10 cellular contexts compared by ENCODE assay signal in the genomic region with DNA sequence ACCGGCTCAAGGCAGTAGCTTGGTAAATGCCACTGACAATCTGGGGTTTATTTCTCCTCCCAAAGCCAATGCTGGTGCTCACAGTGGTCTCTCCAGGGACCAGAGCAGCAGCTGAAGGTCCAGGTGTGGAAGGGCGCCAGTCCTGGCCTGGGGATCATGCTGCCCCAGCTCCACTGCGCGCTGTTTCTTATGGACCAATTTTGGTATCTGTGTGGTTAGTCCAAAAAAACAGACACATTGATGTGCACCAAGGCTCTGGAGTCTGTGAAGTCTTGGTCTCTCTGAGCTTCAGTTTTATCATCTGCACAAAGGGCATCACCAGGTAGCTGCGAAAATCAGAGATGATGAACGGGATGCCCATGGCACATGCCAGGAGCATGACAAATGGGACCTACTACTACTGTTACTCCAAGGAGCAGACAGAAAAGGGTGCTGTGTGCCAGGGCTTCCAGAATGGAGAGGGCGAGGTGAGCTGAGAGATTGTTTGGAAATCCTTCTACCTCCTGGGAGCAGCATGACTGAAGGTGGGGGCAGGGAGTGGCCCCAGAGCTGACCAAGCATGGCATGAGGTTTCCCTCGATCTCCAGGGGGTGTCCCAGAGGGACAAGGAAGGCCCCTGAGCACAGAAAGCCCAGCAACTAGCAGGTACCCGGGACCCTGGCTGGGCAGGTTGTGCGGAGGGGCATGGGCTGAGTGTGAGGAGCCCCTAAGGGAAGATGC.
"Had no signal": no experiment of that assay in that cellular context is flagged by ENCODE, and none has a peak within 500 bp of the region (broad histone marks: within the 10 kb centered on the region; RNA-seq: fewer than 3 reads in every experiment).

No MANE protein-coding gene starts in this region.

- H3K4me1 ChIP-seq: foreskin keratinocyte, thyroid gland had no signal

- H3K27ac ChIP-seq: foreskin keratinocyte, thyroid gland had no signal

- H3K36me3 ChIP-seq: thyroid gland had no signal

- H3K4me3 ChIP-seq: thyroid gland had no signal

- H3K27me3 ChIP-seq: thyroid gland had no signal

- H3K9me3 ChIP-seq: thyroid gland had no signal

- ATAC-seq: activated CD8-positive, alpha-beta T cell treated with anti-CD3 and anti-CD28 coated beads, Interleukin-2, amount 10 ng/mL, durations not matched to agents 7 days and 5 days; foreskin keratinocyte; stimulated activated effector memory CD8-positive, alpha-beta T cell treated with anti-CD3 and anti-CD28 coated beads, Interleukin-12 subunit alpha, Interleukin-12 subunit beta, amount 100 ng/mL, for 72 hours had no signal

- DNase-seq: activated B cell treated with CpG ODN at 0.5 μM for 24 hours; activated CD4-positive, alpha-beta T cell treated with anti-CD3 and anti-CD28 coated beads, Interleukin-2, amount 10 ng/mL, durations not matched to agents 24 days and 14 days; activated CD8-positive, alpha-beta T cell treated with anti-CD3 and anti-CD28 coated beads, Interleukin-2, amount 10 ng/mL, durations not matched to agents 7 days and 5 days; activated naive CD4-positive, alpha-beta T cell treated with Interleukin-2 at 50 U/mL for 16 hours; activated T-cell treated with anti-CD3 and anti-CD28 coated beads for 4 hours; effector CD8-positive, alpha-beta T cell; foreskin keratinocyte; glutamatergic neuron; thyroid gland had no signal
